Comparison of ENCODE assay signal across 8 cellular contexts in genomic region chr2:60880988-60881932, GRCh38. TPM values are rescaled to one million over a fixed set of nuclear protein-coding genes. Genes with fewer than 3 reads are reported as not detected.
DNase-seq lines count a peak whose midpoint lies in the region; TF ChIP-seq lines count a peak whose summit lies in the region.

TSS of gene REL (plus strand) at chr2:60881574. CDS start at chr2:60881841, 267 bp downstream.

- peaks cover 2% of the 10 kb centered on the region for H3K27me3 Mint-ChIP-seq in endodermal cell (ENCODE audit: insufficient read depth)

- peak within 1 kb of the TSS; percentile 95 for H3K9ac ChIP-seq in endodermal cell (ENCODE audit: extremely low read depth, low read length, poor library complexity, severe bottlenecking)

- DNase-seq in Caki2 (ENCODE audit: low read depth), result peak; percentile 90
- peak; percentile 94 for DNase-seq in GM20000 (ENCODE audit: low spot score)
- peak; percentile 58 for DNase-seq in HS-5 (ENCODE audit: low read depth)
- peak; percentile 78 for DNase-seq in NOMO-1 treated with dmso at 0.1 percent for 144 hours (lab: John Stamatoyannopoulos, UW; ENCODE audit: unreplicated experiment)
- DNase-seq in activated CD8-positive, alpha-beta memory T cell treated with anti-CD3 and anti-CD28 coated beads, Interleukin-2, amount 50 U/mL, for 1 hour (ENCODE audit: extremely low read depth), result peak; percentile 72
- DNase-seq in endodermal cell, result peak; percentile 96
- peak; percentile 83 for DNase-seq in stimulated activated CD8-positive, alpha-beta memory T cell treated with anti-CD3 and anti-CD28 coated beads, Interleukin-15, amount 100 ng/mL, for 24 hours (ENCODE audit: low read depth)

- H3K27ac Mint-ChIP-seq in endodermal cell, result peak within 1 kb of the TSS; percentile 97

- TF ChIP-seq CTCF in GM20000 (IDR thresholded peaks at IDR 0.05; ENCODE audit: extremely low read depth, missing control alignments) (no peak), endodermal cell (conservative IDR thresholded peaks at IDR 0.05) (peak; percentile 51)

- no peaks in the 10 kb centered on the region for H3K9me3 ChIP-seq in endodermal cell (ENCODE audit: control insufficient read depth, low read length)
- H3K9me3 ChIP-seq in mesodermal cell (ENCODE audit: control insufficient read depth, low read length), result no peaks in the 10 kb centered on the region

- no peaks in the 10 kb centered on the region for H3K27me3 ChIP-seq in endodermal cell (ENCODE audit: control insufficient read depth, insufficient read depth, low read length, poor library complexity, severe bottlenecking)

- H3K4me1 Mint-ChIP-seq in endodermal cell, result peaks cover 28% of the 10 kb centered on the region

- in situ Hi-C loops in Caki2 (cut with HindIII; ENCODE audit: low pct_unique_long_range_greater_than_20kb, low sequenced_read_pairs), result no loop called here

- H3K9me3 Mint-ChIP-seq in endodermal cell, result no peaks in the 10 kb centered on the region

- H3K36me3 Mint-ChIP-seq in endodermal cell (ENCODE audit: low read depth), result no peaks in the 10 kb centered on the region

- H3K4me3 Mint-ChIP-seq in endodermal cell, result peak within 1 kb of the TSS; percentile 88

- H3K27ac ChIP-seq in endodermal cell (ENCODE audit: low read depth, low read length) (peak within 1 kb of the TSS; percentile 75), mesodermal cell (ENCODE audit: low read depth, low read length, severe bottlenecking) (peak within 1 kb of the TSS; percentile 93)

- H3K36me3 ChIP-seq in endodermal cell (ENCODE audit: control insufficient read depth, insufficient read depth, low read length) (no peaks in the 10 kb centered on the region), mesodermal cell (ENCODE audit: control insufficient read depth, insufficient read depth, low read length) (no peaks in the 10 kb centered on the region)

- 0% methylated on average over 17 to 96 of the region's 98 CpGs for WGBS in endodermal cell (ENCODE audit: insufficient coverage in 1 of 2, insufficient read length in 1 of 2), 2 experiments
- 0 to 1% methylated on average over 37 to 50 of the region's 98 CpGs for WGBS in mesodermal cell (ENCODE audit: insufficient coverage in 2 of 2), 2 experiments

- H3K4me1 ChIP-seq in endodermal cell (ENCODE audit: control insufficient read depth, insufficient read depth, low read length) (no peaks in the 10 kb centered on the region), mesodermal cell (ENCODE audit: control insufficient read depth, insufficient read depth, low read length, poor library complexity, severe bottlenecking) (no peaks in the 10 kb centered on the region)

- H3K4me3 ChIP-seq in endodermal cell (ENCODE audit: low read length) (peak within 1 kb of the TSS; percentile 92), mesodermal cell (ENCODE audit: extremely low read depth, insufficient read depth, low read length, poor library complexity, severe bottlenecking) (peak within 1 kb of the TSS; percentile 79)

RNA-seq across cellular contexts. Expression of gene REL, which starts in this region (rescaled TPM):
- total RNA-seq in Caki2 (2014; rRNA removed; shearing (Covaris generic); ENCODE audit: low replicate concordance), result 1.9 and 8.6 TPM in 2 replicates
- 10 to 100 TPM; 11.7 to 15.9 TPM for total RNA-seq in endodermal cell
- 3.0 TPM for polyA plus RNA-seq in endodermal cell (2013, experiment 1 of 2)
- 3.0 TPM for polyA plus RNA-seq in endodermal cell (2013, experiment 2 of 2)
- 4.9 TPM for polyA plus RNA-seq in mesodermal cell (2013, experiment 1 of 2)
- 4.6 TPM for polyA plus RNA-seq in mesodermal cell (2013, experiment 2 of 2)

Comparison
In these comparisons a context has a peak if more than half of its experiments do, and no peak if none do; other contexts are left out.
1. Peak in every context shown above with its lines: DNase-seq, H3K4me3 ChIP-seq and H3K27ac ChIP-seq.